ENCODE assay signal across 27 cellular contexts in the genomic region with DNA sequence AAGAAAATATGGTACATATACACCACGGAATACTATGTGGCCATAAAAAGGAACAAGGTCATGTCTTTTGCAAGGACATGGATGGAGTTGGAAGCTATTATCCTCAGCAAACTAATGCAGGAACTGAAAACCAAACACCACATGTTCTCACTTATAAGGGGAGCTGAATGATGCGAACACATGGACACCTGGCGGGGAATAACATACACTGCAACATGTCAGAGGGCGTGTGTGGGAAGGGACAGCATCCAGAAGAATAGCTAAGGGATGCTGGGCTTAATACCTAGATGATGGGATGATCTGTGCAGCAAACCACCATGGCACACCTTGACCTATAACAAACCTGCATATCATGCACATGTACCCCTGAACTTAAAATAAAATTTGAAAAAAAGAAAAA. TPM values are rescaled to one million over a fixed set of nuclear protein-coding genes. Genes with fewer than 3 reads are reported as not detected.
A peak's percentile ranks its signal among the peaks of the same experiment; 100 is the strongest.
DNase-seq lines count a peak whose midpoint lies in the region; ATAC-seq and TF ChIP-seq lines count a peak whose summit lies in the region.
"Had no signal": no experiment of that assay in that cellular context is flagged by ENCODE, and none has a peak within 500 bp of the region (broad histone marks: within the 10 kb centered on the region; RNA-seq: fewer than 3 reads in every experiment).

No MANE protein-coding gene starts in this region.

- H3K4me3 ChIP-seq in Panc1 (ENCODE audit: low read depth in 2 of 2, low read length in 2 of 2) (no peak overlapping the region), fibroblast of mammary gland (ENCODE audit: control insufficient read depth, low read depth, low read length) (no peak overlapping the region), colonic mucosa (no peak overlapping the region)
- H3K4me3 ChIP-seq: A549, cardiac muscle cell, skin epidermis, upper lobe of left lung had no signal

- H3K9ac ChIP-seq in colonic mucosa (ENCODE audit: low read depth in 2 of 2, low read length in 2 of 2), result no peak overlapping the region

- ATAC-seq in Panc1 (no peak), HG03439 (IDR thresholded peaks at IDR 0.05; ENCODE audit: unreplicated experiment) (no peak)
- ATAC-seq: A549; activated T-helper 17 cell treated with anti-CD3 and anti-CD28 coated beads, Interleukin-2, amount 50 U/mL, for 72 hours; naive thymus-derived CD8-positive, alpha-beta T cell had no signal

- POLR2A ChIA-PET in Panc1 (lab: Charles Lee), result no interaction called here

- H3K4me1 ChIP-seq in Panc1 (ENCODE audit: control insufficient read depth, insufficient read depth, low read length) (no peaks in the 10 kb centered on the region), colonic mucosa (no peaks in the 10 kb centered on the region)
- H3K4me1 ChIP-seq: A549, upper lobe of left lung had no signal

- TF ChIP-seq CTCF in LNCAP (IDR thresholded peaks at IDR 0.05), result peak; percentile 28; the same call in 1 of the 2 replicates
- TF ChIP-seq CTCF in Panc1 (IDR thresholded peaks at IDR 0.05), result peak; percentile 17; the same call in 1 of the 2 replicates
- TF ChIP-seq CTCF in fibroblast of mammary gland (conservative IDR thresholded peaks at IDR 0.05; ENCODE audit: control insufficient read depth, insufficient read depth, low read depth, low read length), result no peak
- TF ChIP-seq CTCF in colonic mucosa (IDR thresholded peaks at IDR 0.05), result no peak

- no TSS peak for BruUV-seq in Panc1 (replicated peaks; lab: Mats Ljungman, UMichigan)

- intact Hi-C loops in Panc1 (cut with micrococcal nuclease; ENCODE audit: unreplicated experiment) (no loop called here), colonic mucosa (cut with DNase I) (no loop called here)

- CTCF ChIA-PET in Panc1 (lab: Charles Lee), result no interaction called here

- H3K27me3 ChIP-seq in Panc1 (ENCODE audit: control insufficient read depth, insufficient read depth, low read length) (no peaks in the 10 kb centered on the region), colonic mucosa (no peaks in the 10 kb centered on the region)
- H3K27me3 ChIP-seq: cardiac muscle cell, upper lobe of left lung had no signal

- DNase-seq in NCI-H524 (lab: John Stamatoyannopoulos, UW), result peak; percentile 10 to 44
- DNase-seq in NCI-H524 treated with DMSO at 0.1 percent for 48 hours (lab: John Stamatoyannopoulos, UW), result no peak
- no peak for DNase-seq in Panc1 (ENCODE audit: low read depth, low spot score)
- peak; percentile 4 for DNase-seq in fibroblast of mammary gland (ENCODE audit: low read depth)
- DNase-seq in NCI-H526 treated with DMSO at 0.1 percent for 48 hours (lab: John Stamatoyannopoulos, UW), result no peak
- no peak for DNase-seq in colonic mucosa
- DNase-seq: activated CD4-positive, alpha-beta T cell treated with anti-CD3 and anti-CD28 coated beads, Interleukin-2, amount 50 U/mL, for 4 hours; activated CD4-positive, CD25-positive, alpha-beta regulatory T cell; activated CD8-positive, alpha-beta memory T cell treated with anti-CD3 and anti-CD28 coated beads, Interleukin-2, amount 50 U/mL, for 4 hours; anterior cingulate cortex; DMS79 treated with DMSO at 0.1 percent for 48 hours; islet precursor cell; KBM-7; midbrain; MV-4-11; naive thymus-derived CD8-positive, alpha-beta T cell; NCI-H187; RPMI8226; T-helper 9 cell; upper lobe of left lung had no signal

- in situ Hi-C loops in Panc1 (cut with HindIII; ENCODE audit: low pct_unique_long_range_greater_than_20kb, low sequenced_read_pairs), result no loop called here

- H3K27ac ChIP-seq in Panc1 (ENCODE audit: low read length) (no peak overlapping the region), colonic mucosa (no peak overlapping the region)
- H3K27ac ChIP-seq: A549, cardiac muscle cell, skin epidermis, upper lobe of left lung had no signal

- no peaks in the 10 kb centered on the region for H3K9me3 ChIP-seq in Panc1 (ENCODE audit: control insufficient read depth, insufficient read depth, low read depth, low read length)
- H3K9me3 ChIP-seq in colonic mucosa, result no peaks in the 10 kb centered on the region
- H3K9me3 ChIP-seq: A549 had no signal

- H3K36me3 ChIP-seq in Panc1 (ENCODE audit: control insufficient read depth, insufficient read depth, low read length), result no peaks in the 10 kb centered on the region
- H3K36me3 ChIP-seq in colonic mucosa, result no peaks in the 10 kb centered on the region
- H3K36me3 ChIP-seq: cardiac muscle cell, upper lobe of left lung had no signal

RNA-seq across cellular contexts. Expression of gene CNKSR2, which starts 19.5 kb away (rescaled TPM):
- total RNA-seq in Panc1 (2021; ENCODE audit: unreplicated experiment) (not detected), colonic mucosa (under 1 TPM; 0.24 to 0.32 TPM)
- 0.18 TPM for polyA plus RNA-seq in Panc1 (2012; ENCODE audit: insufficient read length)
- total RNA-seq: glomerular endothelial cell had no signal

Comparison
In these comparisons a context has a peak if more than half of its experiments do, and no peak if none do; other contexts are left out.
1. DNase-seq: peak in NCI-H524 (2 of 2) and fibroblast of mammary gland (single experiment); none in NCI-H524 treated with DMSO at 0.1 percent for 48 hours (single experiment), Panc1 (single experiment), NCI-H526 treated with DMSO at 0.1 percent for 48 hours (single experiment) and colonic mucosa (single experiment).
2. CTCF ChIP-seq: peak in LNCAP (single experiment) and Panc1 (single experiment); none in fibroblast of mammary gland (single experiment) and colonic mucosa (single experiment).